In the genomic region with DNA sequence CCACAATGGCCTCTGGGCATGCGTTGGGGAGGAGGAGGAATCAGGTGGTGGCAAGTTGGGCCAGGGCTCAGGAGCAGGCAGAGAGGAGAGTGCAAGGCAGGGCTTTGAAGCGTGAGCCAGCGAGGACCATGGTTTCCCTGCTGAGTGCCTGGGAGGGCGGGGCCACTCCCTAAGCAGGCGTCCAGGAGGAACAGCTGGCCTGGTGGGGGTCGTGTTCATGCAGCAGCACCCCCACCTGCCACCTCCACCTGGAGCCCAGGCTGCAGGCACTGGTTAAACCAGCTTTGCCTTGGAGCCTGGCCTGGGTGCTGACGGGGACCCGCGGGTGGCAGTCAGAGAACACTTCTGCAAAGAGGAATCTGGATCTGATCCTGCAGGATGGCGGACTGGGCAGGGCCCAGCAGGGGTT, we compare ENCODE assay signal across 22 cellular contexts. TPM values are rescaled to one million over a fixed set of nuclear protein-coding genes. Genes with fewer than 3 reads are reported as not detected.
DNase-seq lines count a peak whose midpoint lies in the region; ATAC-seq, FAIRE-seq and TF ChIP-seq lines count a peak whose summit lies in the region.
"Had no signal": no experiment of that assay in that cellular context is flagged by ENCODE, and none has a peak within 500 bp of the region (broad histone marks: within the 10 kb centered on the region; RNA-seq: fewer than 3 reads in every experiment).

No MANE protein-coding gene starts in this region.

- no peaks in the 10 kb centered on the region for H3K36me3 ChIP-seq in left lung
- H3K36me3 ChIP-seq in tibial artery = peaks cover 0 to 36% (median 7%) of the 10 kb centered on the region in 3 donors
- H3K36me3 ChIP-seq in small intestine (ENCODE audit: control insufficient read depth in 2 of 2, insufficient read depth in 2 of 2, low read length in 2 of 2) = no peaks in the 10 kb centered on the region
- H3K36me3 ChIP-seq: neutrophil, right lobe of liver had no signal

- H3K4me3 Mint-ChIP-seq in endothelial cell (ENCODE audit: unreplicated experiment) = no peak overlapping the region
- H3K4me3 Mint-ChIP-seq: activated CD4-positive, alpha-beta T cell treated with anti-CD3 and anti-CD28 coated beads, Interleukin-2, amount 10 ng/mL, durations not matched to agents 7 days and 5 days; activated naive CD4-positive, alpha-beta T cell treated with anti-CD3 and anti-CD28 coated beads, Interleukin-2, amount 50 U/mL, for 24 hours; CD4-positive, alpha-beta T cell had no signal

- intact Hi-C loops in left lung (cut with DNase I) = loop anchor here in 1 of 2 donors (10.0 kb wide), 1 partner anchor 73 kb away; no protein-coding TSS in a partner anchor
- intact Hi-C loops in tibial artery (cut with DNase I; ENCODE audit: low total_unique reads) = no loop called here

- WGBS in small intestine, 3 donors = 28 to 65% (median 46%) methylated on average over 10 of the region's 10 CpGs

- H3K36me3 Mint-ChIP-seq in endothelial cell (ENCODE audit: low read depth, unreplicated experiment) = peaks cover 4% of the 10 kb centered on the region
- H3K36me3 Mint-ChIP-seq: activated naive CD4-positive, alpha-beta T cell treated with anti-CD3 and anti-CD28 coated beads, Interleukin-2, amount 50 U/mL, for 24 hours had no signal

- peaks cover 6% of the 10 kb centered on the region for H3K27me3 Mint-ChIP-seq in endothelial cell (ENCODE audit: unreplicated experiment)
- H3K27me3 Mint-ChIP-seq: activated CD4-positive, alpha-beta T cell treated with anti-CD3 and anti-CD28 coated beads, Interleukin-2, amount 10 ng/mL, durations not matched to agents 7 days and 5 days; activated naive CD4-positive, alpha-beta T cell treated with anti-CD3 and anti-CD28 coated beads, Interleukin-2, amount 50 U/mL, for 24 hours; CD4-positive, alpha-beta T cell had no signal

- H3K4me1 Mint-ChIP-seq in endothelial cell (ENCODE audit: unreplicated experiment) = peaks cover 15% of the 10 kb centered on the region
- H3K4me1 Mint-ChIP-seq: activated CD4-positive, alpha-beta T cell treated with anti-CD3 and anti-CD28 coated beads, Interleukin-2, amount 10 ng/mL, durations not matched to agents 7 days and 5 days; activated naive CD4-positive, alpha-beta T cell treated with anti-CD3 and anti-CD28 coated beads, Interleukin-2, amount 50 U/mL, for 24 hours had no signal

- no peak for FAIRE-seq in small intestine (lab: Jason Lieb, UNC)
- FAIRE-seq: A204.1, GM12891, H54 had no signal

- H3K9me3 ChIP-seq in left lung = no peaks in the 10 kb centered on the region
- no peaks in the 10 kb centered on the region for H3K9me3 ChIP-seq in tibial artery
- H3K9me3 ChIP-seq in small intestine (ENCODE audit: control insufficient read depth, low read depth) = no peaks in the 10 kb centered on the region
- H3K9me3 ChIP-seq: neutrophil, right lobe of liver had no signal

- peak; percentile 63 for ATAC-seq in left lung

- H3K27me3 ChIP-seq in left lung (no peaks in the 10 kb centered on the region), tibial artery (no peaks in the 10 kb centered on the region), small intestine (ENCODE audit: control insufficient read depth in 2 of 2, insufficient read depth in 2 of 2, low read length in 2 of 2) (no peaks in the 10 kb centered on the region)
- H3K27me3 ChIP-seq: neutrophil, right lobe of liver had no signal

- peak; percentile 3 for DNase-seq in NCI-H146 (lab: John Stamatoyannopoulos, UW)
- DNase-seq in NCI-H146 treated with DMSO at 0.1 percent for 48 hours (lab: John Stamatoyannopoulos, UW; ENCODE audit: unreplicated experiment) = no peak
- DNase-seq in NCI-H69 (lab: John Stamatoyannopoulos, UW) = peak; percentile 77
- peak; percentile 56 to 73 for DNase-seq in left lung
- DNase-seq in tibial artery = no peak
- DNase-seq in kidney glomerular epithelial cell (lab: John Stamatoyannopoulos, UW) = no peak
- DNase-seq in endothelial cell (ENCODE audit: low spot score) = no peak
- no peak for DNase-seq in small intestine
- DNase-seq: activated CD4-positive, alpha-beta T cell treated with anti-CD3 and anti-CD28 coated beads, Interleukin-2, amount 10 ng/mL, durations not matched to agents 7 days and 5 days; activated T-cell treated with anti-CD3 and anti-CD28 coated beads for 4 hours; CD4-positive, alpha-beta T cell; effector CD4-positive, alpha-beta T cell; NCI-H226; right lobe of liver; stimulated activated CD4-positive, alpha-beta T cell treated with anti-CD3 and anti-CD28 coated beads, Interleukin-2, amount 100 ng/mL, for 48 hours had no signal

- H3K27ac Mint-ChIP-seq in endothelial cell (ENCODE audit: unreplicated experiment) = no peak overlapping the region
- H3K27ac Mint-ChIP-seq: activated CD4-positive, alpha-beta T cell treated with anti-CD3 and anti-CD28 coated beads, Interleukin-2, amount 10 ng/mL, durations not matched to agents 7 days and 5 days; activated naive CD4-positive, alpha-beta T cell treated with anti-CD3 and anti-CD28 coated beads, Interleukin-2, amount 50 U/mL, for 24 hours; CD4-positive, alpha-beta T cell had no signal

- H3K9me3 Mint-ChIP-seq in endothelial cell (ENCODE audit: unreplicated experiment) = no peaks in the 10 kb centered on the region
- H3K9me3 Mint-ChIP-seq: activated CD4-positive, alpha-beta T cell treated with anti-CD3 and anti-CD28 coated beads, Interleukin-2, amount 10 ng/mL, durations not matched to agents 7 days and 5 days; CD4-positive, alpha-beta T cell had no signal

- H3K4me1 ChIP-seq in left lung (peaks cover 16 to 23% of the 10 kb centered on the region in 2 donors), tibial artery (peaks cover 0 to 45% (median 30%) of the 10 kb centered on the region in 4 donors), small intestine (ENCODE audit: control insufficient read depth in 2 of 2, insufficient read depth in 1 of 2, low read depth in 1 of 2, low read length in 1 of 2) (no peaks in the 10 kb centered on the region)
- H3K4me1 ChIP-seq: right lobe of liver had no signal

- no peak overlapping the region for H3K4me3 ChIP-seq in left lung
- no peak overlapping the region for H3K4me3 ChIP-seq in tibial artery
- H3K4me3 ChIP-seq in small intestine (ENCODE audit: low read depth in 1 of 2, low read length in 2 of 2) = no peak overlapping the region
- H3K4me3 ChIP-seq: right lobe of liver, SK-N-MC had no signal

- no peak for TF ChIP-seq CTCF in left lung (IDR thresholded peaks at IDR 0.05)
- no peak for TF ChIP-seq CTCF in tibial artery (IDR thresholded peaks at IDR 0.05)
- TF ChIP-seq CTCF in endothelial cell (IDR thresholded peaks at IDR 0.05; ENCODE audit: unreplicated experiment) = no peak

- peak overlapping the region in 1 of 2 donors; percentile 26 for H3K27ac ChIP-seq in left lung
- peak overlapping the region; percentile 67 to 71 for H3K27ac ChIP-seq in tibial artery
- no peak overlapping the region for H3K27ac ChIP-seq in small intestine (ENCODE audit: low read depth in 1 of 2, low read length in 1 of 2)
- H3K27ac ChIP-seq: neutrophil, right lobe of liver, SK-N-MC had no signal

RNA-seq across cellular contexts. Expression of a gene that starts 24.2 kb away (rescaled TPM):
- total RNA-seq in left lung (1,000 to 10,000 TPM in 1 of 2 donors, 100 to 1,000 TPM in 1; 567 to 1,008 TPM), endothelial cell (ENCODE audit: unreplicated experiment) (2.7 TPM)
- 100 to 1,000 TPM in 1 of 3 donors, 10 to 100 TPM in 2; 17.8 to 175 (median 19.9) TPM for polyA plus RNA-seq in small intestine
- total RNA-seq: MCF 10A had no signal

Comparison
In these comparisons a context has a peak if more than half of its experiments do, and no peak if none do; other contexts are left out.
1. DNase-seq: peak in NCI-H146 (single experiment), NCI-H69 (single experiment) and left lung (2 of 2); none in NCI-H146 treated with DMSO at 0.1 percent for 48 hours (single experiment), tibial artery (0 of 2), kidney glomerular epithelial cell (single experiment), endothelial cell (single experiment) and small intestine (single experiment).
2. H3K27ac ChIP-seq: peak in tibial artery (2 of 2); none in small intestine (0 of 2).
3. RNA of a gene that starts 24.2 kb away (total RNA-seq): 567 to 1,008 TPM in left lung; 2.7 TPM in endothelial cell (single experiment); every median in the first group is over 100 times any median in the second.